Comparison of ENCODE assay signal across 1 cellular context in genomic region chr1:155196103-155196892, GRCh38.
TF ChIP-seq lines count a peak whose summit lies in the region.

No MANE protein-coding gene starts in this region.

TF ChIP-seq in neural cell, 6 proteins besides CTCF, POLR2A, EP300 and RAD21 (continued from another document):
- TF ChIP-seq EZH2 (IDR thresholded peaks at IDR 0.05; ENCODE audit: borderline replicate concordance, insufficient read depth, low read length, poor library complexity, severe bottlenecking): no peak
- TF ChIP-seq REST (IDR thresholded peaks at IDR 0.05; ENCODE audit: borderline replicate concordance): no peak
TF ChIP-seq in neural cell: peak in this region for 0.
